In the genomic region with DNA sequence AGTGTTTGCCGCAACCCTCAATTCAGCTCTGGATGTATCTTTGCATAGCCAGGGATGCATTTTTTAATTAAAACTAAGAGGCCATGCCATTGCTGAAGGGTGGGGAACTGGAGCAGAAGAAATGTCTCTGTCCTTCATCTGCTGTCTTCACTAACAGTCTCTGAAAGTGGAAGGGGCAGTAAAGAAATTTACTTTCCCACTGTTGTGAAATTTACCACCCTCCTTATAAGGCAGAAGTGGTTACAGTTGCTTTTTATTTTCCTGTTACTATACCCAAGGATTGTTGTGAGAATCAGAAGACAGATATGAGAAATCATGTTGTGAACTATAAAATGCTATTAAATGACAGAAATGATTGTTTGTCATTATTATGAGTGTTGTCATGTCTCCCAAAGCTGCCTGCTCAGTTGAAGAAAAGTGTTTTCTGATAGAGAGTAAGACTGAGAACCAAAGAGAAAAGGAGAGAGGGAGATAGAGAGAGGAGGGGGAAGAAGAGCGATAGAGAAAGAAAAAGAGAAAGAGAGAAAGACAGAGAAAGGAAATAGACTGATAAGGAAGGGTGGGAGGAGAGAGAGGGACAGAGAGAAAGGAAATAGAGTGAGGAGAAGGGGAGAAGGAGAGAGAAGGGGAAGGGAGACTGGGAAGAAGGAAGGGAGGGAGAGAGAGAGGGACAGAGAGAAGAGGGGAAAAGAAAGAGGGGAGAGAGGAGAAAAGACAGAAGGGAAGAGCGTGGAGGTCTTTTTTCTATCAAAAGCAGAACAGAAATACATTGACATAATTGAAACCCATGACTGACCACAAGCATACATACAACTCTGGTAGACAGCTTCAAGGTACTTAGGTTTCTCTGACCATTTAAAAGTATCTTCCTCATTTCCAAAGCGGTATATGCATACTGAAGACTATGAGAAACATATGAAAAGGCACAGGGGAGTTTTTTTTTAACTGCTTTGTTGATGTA, we compare ENCODE assay signal across 2 cellular contexts.
TF ChIP-seq lines count a peak whose summit lies in the region.

No MANE protein-coding gene starts in this region.

TF ChIP-seq in HEK293, 187 proteins besides CTCF, POLR2A, EP300 and RAD21:
- TF ChIP-seq PRDM1 (tag by site-specific recombination; IDR thresholded peaks at IDR 0.05) (peak; percentile 86), ZNF596 (tag by site-specific recombination; IDR thresholded peaks at IDR 0.05) (0 out of 2 replicates have a peak, but pooled peaks have one; percentile 4), ZNF366 (tag by site-specific recombination; conservative IDR thresholded peaks at IDR 0.05) (peak; percentile 65; the same call in 1 of the 2 replicates), KLF9 (tag by site-specific recombination; IDR thresholded peaks at IDR 0.05; ENCODE audit: low read depth) (no peak)

TF ChIP-seq in HepG2, 621 proteins besides CTCF, POLR2A, EP300 and RAD21:
- TF ChIP-seq ZNF318 (CRISPR knock-in tag; IDR thresholded peaks at IDR 0.05) = no peak
- no peak for TF ChIP-seq ZNF10 (CRISPR knock-in tag; IDR thresholded peaks at IDR 0.05; ENCODE audit: borderline replicate concordance, low read depth)
- no peak for TF ChIP-seq ZNF263 (CRISPR knock-in tag; IDR thresholded peaks at IDR 0.05)
- no peak for TF ChIP-seq KLF16 (CRISPR knock-in tag; IDR thresholded peaks at IDR 0.05)
- TF ChIP-seq RBM39 (IDR thresholded peaks at IDR 0.05; ENCODE audit: low read depth, low read length, poor library complexity, severe bottlenecking) = no peak
- no peak for TF ChIP-seq KLF13 (CRISPR knock-in tag; IDR thresholded peaks at IDR 0.05)
- TF ChIP-seq, protein P1, sequence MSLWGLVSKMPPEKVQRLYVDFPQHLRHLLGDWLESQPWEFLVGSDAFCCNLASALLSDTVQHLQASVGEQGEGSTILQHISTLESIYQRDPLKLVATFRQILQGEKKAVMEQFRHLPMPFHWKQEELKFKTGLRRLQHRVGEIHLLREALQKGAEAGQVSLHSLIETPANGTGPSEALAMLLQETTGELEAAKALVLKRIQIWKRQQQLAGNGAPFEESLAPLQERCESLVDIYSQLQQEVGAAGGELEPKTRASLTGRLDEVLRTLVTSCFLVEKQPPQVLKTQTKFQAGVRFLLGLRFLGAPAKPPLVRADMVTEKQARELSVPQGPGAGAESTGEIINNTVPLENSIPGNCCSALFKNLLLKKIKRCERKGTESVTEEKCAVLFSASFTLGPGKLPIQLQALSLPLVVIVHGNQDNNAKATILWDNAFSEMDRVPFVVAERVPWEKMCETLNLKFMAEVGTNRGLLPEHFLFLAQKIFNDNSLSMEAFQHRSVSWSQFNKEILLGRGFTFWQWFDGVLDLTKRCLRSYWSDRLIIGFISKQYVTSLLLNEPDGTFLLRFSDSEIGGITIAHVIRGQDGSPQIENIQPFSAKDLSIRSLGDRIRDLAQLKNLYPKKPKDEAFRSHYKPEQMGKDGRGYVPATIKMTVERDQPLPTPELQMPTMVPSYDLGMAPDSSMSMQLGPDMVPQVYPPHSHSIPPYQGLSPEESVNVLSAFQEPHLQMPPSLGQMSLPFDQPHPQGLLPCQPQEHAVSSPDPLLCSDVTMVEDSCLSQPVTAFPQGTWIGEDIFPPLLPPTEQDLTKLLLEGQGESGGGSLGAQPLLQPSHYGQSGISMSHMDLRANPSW (CRISPR knock-in tag; IDR thresholded peaks at IDR 0.05; ENCODE audit: borderline replicate concordance) = no peak
- no peak for TF ChIP-seq SMARCE1 (IDR thresholded peaks at IDR 0.05; ENCODE audit: borderline replicate concordance)
- no peak for TF ChIP-seq REPIN1 (CRISPR knock-in tag; IDR thresholded peaks at IDR 0.05; ENCODE audit: borderline replicate concordance, low read depth)
- TF ChIP-seq ZNF772 (CRISPR knock-in tag; IDR thresholded peaks at IDR 0.05) = no peak
- TF ChIP-seq, protein P2, sequence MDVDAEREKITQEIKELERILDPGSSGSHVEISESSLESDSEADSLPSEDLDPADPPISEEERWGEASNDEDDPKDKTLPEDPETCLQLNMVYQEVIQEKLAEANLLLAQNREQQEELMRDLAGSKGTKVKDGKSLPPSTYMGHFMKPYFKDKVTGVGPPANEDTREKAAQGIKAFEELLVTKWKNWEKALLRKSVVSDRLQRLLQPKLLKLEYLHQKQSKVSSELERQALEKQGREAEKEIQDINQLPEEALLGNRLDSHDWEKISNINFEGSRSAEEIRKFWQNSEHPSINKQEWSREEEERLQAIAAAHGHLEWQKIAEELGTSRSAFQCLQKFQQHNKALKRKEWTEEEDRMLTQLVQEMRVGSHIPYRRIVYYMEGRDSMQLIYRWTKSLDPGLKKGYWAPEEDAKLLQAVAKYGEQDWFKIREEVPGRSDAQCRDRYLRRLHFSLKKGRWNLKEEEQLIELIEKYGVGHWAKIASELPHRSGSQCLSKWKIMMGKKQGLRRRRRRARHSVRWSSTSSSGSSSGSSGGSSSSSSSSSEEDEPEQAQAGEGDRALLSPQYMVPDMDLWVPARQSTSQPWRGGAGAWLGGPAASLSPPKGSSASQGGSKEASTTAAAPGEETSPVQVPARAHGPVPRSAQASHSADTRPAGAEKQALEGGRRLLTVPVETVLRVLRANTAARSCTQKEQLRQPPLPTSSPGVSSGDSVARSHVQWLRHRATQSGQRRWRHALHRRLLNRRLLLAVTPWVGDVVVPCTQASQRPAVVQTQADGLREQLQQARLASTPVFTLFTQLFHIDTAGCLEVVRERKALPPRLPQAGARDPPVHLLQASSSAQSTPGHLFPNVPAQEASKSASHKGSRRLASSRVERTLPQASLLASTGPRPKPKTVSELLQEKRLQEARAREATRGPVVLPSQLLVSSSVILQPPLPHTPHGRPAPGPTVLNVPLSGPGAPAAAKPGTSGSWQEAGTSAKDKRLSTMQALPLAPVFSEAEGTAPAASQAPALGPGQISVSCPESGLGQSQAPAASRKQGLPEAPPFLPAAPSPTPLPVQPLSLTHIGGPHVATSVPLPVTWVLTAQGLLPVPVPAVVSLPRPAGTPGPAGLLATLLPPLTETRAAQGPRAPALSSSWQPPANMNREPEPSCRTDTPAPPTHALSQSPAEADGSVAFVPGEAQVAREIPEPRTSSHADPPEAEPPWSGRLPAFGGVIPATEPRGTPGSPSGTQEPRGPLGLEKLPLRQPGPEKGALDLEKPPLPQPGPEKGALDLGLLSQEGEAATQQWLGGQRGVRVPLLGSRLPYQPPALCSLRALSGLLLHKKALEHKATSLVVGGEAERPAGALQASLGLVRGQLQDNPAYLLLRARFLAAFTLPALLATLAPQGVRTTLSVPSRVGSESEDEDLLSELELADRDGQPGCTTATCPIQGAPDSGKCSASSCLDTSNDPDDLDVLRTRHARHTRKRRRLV (CRISPR knock-in tag; IDR thresholded peaks at IDR 0.05) = no peak
- no peak for TF ChIP-seq POLR2AphosphoS5 (IDR thresholded peaks at IDR 0.05; ENCODE audit: low read depth, low read length)
- TF ChIP-seq, protein P3, sequence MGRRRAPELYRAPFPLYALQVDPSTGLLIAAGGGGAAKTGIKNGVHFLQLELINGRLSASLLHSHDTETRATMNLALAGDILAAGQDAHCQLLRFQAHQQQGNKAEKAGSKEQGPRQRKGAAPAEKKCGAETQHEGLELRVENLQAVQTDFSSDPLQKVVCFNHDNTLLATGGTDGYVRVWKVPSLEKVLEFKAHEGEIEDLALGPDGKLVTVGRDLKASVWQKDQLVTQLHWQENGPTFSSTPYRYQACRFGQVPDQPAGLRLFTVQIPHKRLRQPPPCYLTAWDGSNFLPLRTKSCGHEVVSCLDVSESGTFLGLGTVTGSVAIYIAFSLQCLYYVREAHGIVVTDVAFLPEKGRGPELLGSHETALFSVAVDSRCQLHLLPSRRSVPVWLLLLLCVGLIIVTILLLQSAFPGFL (CRISPR knock-in tag; IDR thresholded peaks at IDR 0.05) = no peak
TF ChIP-seq in HepG2: peak in this region for 0.
